In genomic region chr2:98502556-98503335, GRCh38 we compare ENCODE assay signal across 11 cellular contexts. TPM values are rescaled to one million over a fixed set of nuclear protein-coding genes. Genes with fewer than 3 reads are reported as not detected.
A peak's percentile ranks its signal among the peaks of the same experiment; 100 is the strongest.
DNase-seq lines count a peak whose midpoint lies in the region; ATAC-seq and TF ChIP-seq lines count a peak whose summit lies in the region.
"Had no signal": no experiment of that assay in that cellular context is flagged by ENCODE, and none has a peak within 500 bp of the region (broad histone marks: within the 10 kb centered on the region; RNA-seq: fewer than 3 reads in every experiment).

No MANE protein-coding gene starts in this region.

- H3F3A ChIP-seq in smooth muscle cell (ENCODE audit: low read depth): peaks cover 2% of the 10 kb centered on the region

- H3K9ac ChIP-seq in smooth muscle cell (ENCODE audit: low read depth): peak overlapping the region; percentile 53

- no peak for DNase-seq in activated CD4-positive, alpha-beta memory T cell treated with anti-CD3 and anti-CD28 coated beads for 36 hours
- DNase-seq in activated CD4-positive, alpha-beta memory T cell treated with anti-CD3 and anti-CD28 coated beads, Interleukin-2, amount 10 ng/mL, durations not matched to agents 7 days and 5 days: no peak
- DNase-seq in amniotic stem cell (lab: John Stamatoyannopoulos, UW) (peak; percentile 38), hepatic stellate cell (ENCODE audit: low spot score) (peak; percentile 58), smooth muscle cell (lab: John Stamatoyannopoulos, UW; ENCODE audit: unreplicated experiment) (no peak), NCI-H1694 (lab: John Stamatoyannopoulos, UW) (no peak), NCI-H2107 treated with DMSO at 0.1 percent for 48 hours (lab: John Stamatoyannopoulos, UW; ENCODE audit: unreplicated experiment) (no peak)
- DNase-seq: NCI-H187 had no signal

- no peaks in the 10 kb centered on the region for H3K9me3 ChIP-seq in smooth muscle cell (replicated peaks; ENCODE audit: low read depth)
- H3K9me3 ChIP-seq: right lobe of liver had no signal

- 85% methylated on average over 4 of the region's 4 CpGs for WGBS in smooth muscle cell (ENCODE audit: low lambda C conversion rate)

- H3K27ac ChIP-seq in smooth muscle cell (ENCODE audit: low read depth): peak overlapping the region; percentile 86
- H3K27ac ChIP-seq: right lobe of liver had no signal

- H3K36me3 Mint-ChIP-seq in activated CD4-positive, alpha-beta memory T cell treated with anti-CD3 and anti-CD28 coated beads for 36 hours: peaks cover 9% of the 10 kb centered on the region
- peaks cover 60% of the 10 kb centered on the region for H3K36me3 Mint-ChIP-seq in activated CD4-positive, alpha-beta memory T cell treated with anti-CD3 and anti-CD28 coated beads, Interleukin-2, amount 10 ng/mL, durations not matched to agents 7 days and 5 days (ENCODE audit: low read depth)

- H3K4me1 ChIP-seq in smooth muscle cell (ENCODE audit: low read depth): peaks cover 5% of the 10 kb centered on the region

- no peak overlapping the region for H3K4me2 ChIP-seq in smooth muscle cell
- H3K4me2 ChIP-seq: GM23338 had no signal

- TF ChIP-seq CTCF in smooth muscle cell (IDR thresholded peaks at IDR 0.05; ENCODE audit: borderline replicate concordance, insufficient read depth, poor library complexity, severe bottlenecking): no peak

- no peak for ATAC-seq in GM18517 (IDR thresholded peaks at IDR 0.05; ENCODE audit: unreplicated experiment)
- ATAC-seq: GM23338 had no signal

- POLR2A ChIA-PET in activated CD4-positive, alpha-beta memory T cell treated with anti-CD3 and anti-CD28 coated beads for 36 hours (lab: Charles Lee): no interaction called here
- POLR2A ChIA-PET in activated CD4-positive, alpha-beta memory T cell treated with anti-CD3 and anti-CD28 coated beads, Interleukin-2, amount 10 ng/mL, durations not matched to agents 7 days and 5 days (lab: Charles Lee): interaction anchor here (1.0 to 2.0 kb wide), 3 partner anchors 19 to 64 kb away, joined by 3 to 6 read pairs (median 4); no protein-coding TSS in a partner anchor

- no peaks in the 10 kb centered on the region for H3K36me3 ChIP-seq in smooth muscle cell (ENCODE audit: low read depth)
- H3K36me3 ChIP-seq: right lobe of liver had no signal

- H3K27ac Mint-ChIP-seq in activated CD4-positive, alpha-beta memory T cell treated with anti-CD3 and anti-CD28 coated beads for 36 hours: peak overlapping the region; percentile 30
- H3K27ac Mint-ChIP-seq in activated CD4-positive, alpha-beta memory T cell treated with anti-CD3 and anti-CD28 coated beads, Interleukin-2, amount 10 ng/mL, durations not matched to agents 7 days and 5 days: no peak overlapping the region

- no peak overlapping the region for H3K4me3 ChIP-seq in smooth muscle cell
- H3K4me3 ChIP-seq: GM23338, right lobe of liver had no signal

- H3K4me3 Mint-ChIP-seq in activated CD4-positive, alpha-beta memory T cell treated with anti-CD3 and anti-CD28 coated beads for 36 hours: no peak overlapping the region
- H3K4me3 Mint-ChIP-seq in activated CD4-positive, alpha-beta memory T cell treated with anti-CD3 and anti-CD28 coated beads, Interleukin-2, amount 10 ng/mL, durations not matched to agents 7 days and 5 days: no peak overlapping the region
- H3K4me3 Mint-ChIP-seq: GM23338 had no signal

- H2AFZ ChIP-seq in smooth muscle cell (ENCODE audit: low read depth): no peak overlapping the region
- H2AFZ ChIP-seq: GM23338 had no signal

- peaks cover 2% of the 10 kb centered on the region for H3K9me3 Mint-ChIP-seq in activated CD4-positive, alpha-beta memory T cell treated with anti-CD3 and anti-CD28 coated beads for 36 hours
- no peaks in the 10 kb centered on the region for H3K9me3 Mint-ChIP-seq in activated CD4-positive, alpha-beta memory T cell treated with anti-CD3 and anti-CD28 coated beads, Interleukin-2, amount 10 ng/mL, durations not matched to agents 7 days and 5 days

- intact Hi-C loops in activated CD4-positive, alpha-beta memory T cell treated with anti-CD3 and anti-CD28 coated beads for 36 hours (cut with micrococcal nuclease): no loop called here

- no peaks in the 10 kb centered on the region for H3K27me3 Mint-ChIP-seq in activated CD4-positive, alpha-beta memory T cell treated with anti-CD3 and anti-CD28 coated beads for 36 hours
- H3K27me3 Mint-ChIP-seq in activated CD4-positive, alpha-beta memory T cell treated with anti-CD3 and anti-CD28 coated beads, Interleukin-2, amount 10 ng/mL, durations not matched to agents 7 days and 5 days: no peaks in the 10 kb centered on the region

- H3K79me2 ChIP-seq in smooth muscle cell (ENCODE audit: low read depth): peaks cover 7% of the 10 kb centered on the region

- H3K27me3 ChIP-seq in smooth muscle cell (ENCODE audit: low read depth): no peaks in the 10 kb centered on the region
- H3K27me3 ChIP-seq: right lobe of liver had no signal

- peaks cover 81% of the 10 kb centered on the region for H3K4me1 Mint-ChIP-seq in activated CD4-positive, alpha-beta memory T cell treated with anti-CD3 and anti-CD28 coated beads for 36 hours (ENCODE audit: low read depth)
- H3K4me1 Mint-ChIP-seq in activated CD4-positive, alpha-beta memory T cell treated with anti-CD3 and anti-CD28 coated beads, Interleukin-2, amount 10 ng/mL, durations not matched to agents 7 days and 5 days: peaks cover 56% of the 10 kb centered on the region

- H4K20me1 ChIP-seq in smooth muscle cell (ENCODE audit: low read depth): peaks cover 38% of the 10 kb centered on the region

- CTCF ChIA-PET in activated CD4-positive, alpha-beta memory T cell treated with anti-CD3 and anti-CD28 coated beads for 36 hours (lab: Charles Lee): interaction anchor here (1.7 to 4.4 kb wide), 2 partner anchors 14 to 15 kb away, joined by 5 to 29 read pairs; no protein-coding TSS in a partner anchor
- CTCF ChIA-PET in activated CD4-positive, alpha-beta memory T cell treated with anti-CD3 and anti-CD28 coated beads, Interleukin-2, amount 10 ng/mL, durations not matched to agents 7 days and 5 days (lab: Charles Lee): interaction anchor here (0.8 to 2.8 kb wide), 3 partner anchors 14 to 90 kb away, joined by 3 to 13 read pairs (median 4); no protein-coding TSS in a partner anchor

RNA-seq across cellular contexts. Expression of gene INPP4A, which starts 58.1 kb away (rescaled TPM):
- total RNA-seq in activated CD4-positive, alpha-beta memory T cell treated with anti-CD3 and anti-CD28 coated beads for 36 hours: 10 to 100 TPM; 40.7 to 42.0 TPM
- total RNA-seq in activated CD4-positive, alpha-beta memory T cell treated with anti-CD3 and anti-CD28 coated beads, Interleukin-2, amount 10 ng/mL, durations not matched to agents 7 days and 5 days: 100 to 1,000 TPM; 123 to 127 TPM
- 11.7 and 17.3 TPM in 2 replicates for total RNA-seq in smooth muscle cell
- polyA plus RNA-seq in smooth muscle cell: 10.1 and 11.3 TPM in 2 replicates

Comparison
In these comparisons a context has a peak if more than half of its experiments do, and no peak if none do; other contexts are left out.
1. DNase-seq: peak in amniotic stem cell (single experiment) and hepatic stellate cell (single experiment); none in activated CD4-positive, alpha-beta memory T cell treated with anti-CD3 and anti-CD28 coated beads for 36 hours (single experiment), activated CD4-positive, alpha-beta memory T cell treated with anti-CD3 and anti-CD28 coated beads, Interleukin-2, amount 10 ng/mL, durations not matched to agents 7 days and 5 days (single experiment), smooth muscle cell (single experiment), NCI-H1694 (single experiment) and NCI-H2107 treated with DMSO at 0.1 percent for 48 hours (single experiment).